In the genomic region with DNA sequence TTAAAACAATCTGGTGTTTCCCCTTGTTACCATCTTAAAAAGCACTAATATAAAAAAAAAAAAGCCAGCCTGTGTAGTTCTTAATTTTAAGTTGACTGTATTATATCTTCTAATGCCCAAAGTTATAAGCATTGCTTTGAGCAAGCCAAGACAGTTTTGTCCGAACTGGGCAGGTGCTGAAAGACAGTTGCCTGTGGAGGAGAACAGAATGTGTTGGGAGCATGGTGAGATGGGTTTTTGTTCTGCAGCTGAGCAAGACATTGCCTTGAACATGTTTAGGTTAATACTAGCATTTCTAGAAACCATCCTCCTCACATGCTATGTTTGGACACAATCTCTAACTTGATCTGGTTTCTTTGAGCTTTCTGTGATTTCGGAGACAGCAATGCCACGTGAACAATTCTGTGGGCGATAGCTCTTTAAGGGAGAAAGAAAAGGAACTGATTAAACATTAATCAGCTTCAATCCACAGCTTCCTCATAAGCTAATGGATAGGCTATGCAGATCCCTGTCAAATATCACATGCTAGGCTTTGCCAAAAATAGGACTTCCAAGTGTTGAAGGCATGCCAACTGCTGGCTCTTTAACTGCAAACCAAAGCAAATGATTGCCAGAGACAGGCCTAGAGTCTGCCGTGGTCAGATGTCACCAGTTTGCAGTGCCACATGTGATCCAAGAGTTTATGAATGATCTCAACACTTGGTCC, we compare ENCODE assay signal across 11 cellular contexts.
DNase-seq lines count a peak whose midpoint lies in the region; FAIRE-seq and TF ChIP-seq lines count a peak whose summit lies in the region.
"Had no signal": no experiment of that assay in that cellular context is flagged by ENCODE, and none has a peak within 500 bp of the region (broad histone marks: within the 10 kb centered on the region; RNA-seq: fewer than 3 reads in every experiment).

No MANE protein-coding gene starts in this region.

- no peak overlapping the region for H3K4me3 ChIP-seq in astrocyte (ENCODE audit: insufficient read depth, low read depth, low read length)
- H3K4me3 ChIP-seq in testis, result no peak overlapping the region
- no peak overlapping the region for H3K4me3 ChIP-seq in neural progenitor cell

- H3F3A ChIP-seq in neural progenitor cell (ENCODE audit: low read depth), result no peaks in the 10 kb centered on the region

- H3K9ac ChIP-seq in astrocyte (ENCODE audit: low read length), result no peak overlapping the region
- no peak overlapping the region for H3K9ac ChIP-seq in neural progenitor cell

- no peaks in the 10 kb centered on the region for H3K36me3 ChIP-seq in astrocyte (ENCODE audit: insufficient read depth, low read length)
- H3K36me3 ChIP-seq in testis (ENCODE audit: low read depth, missing control alignments), result no peaks in the 10 kb centered on the region
- H3K36me3 ChIP-seq in neural progenitor cell, result no peaks in the 10 kb centered on the region

- H3K27me3 Mint-ChIP-seq in astrocyte (ENCODE audit: low read depth, unreplicated experiment) (no peaks in the 10 kb centered on the region), neural progenitor cell (ENCODE audit: insufficient read depth, low read depth) (peaks cover 8% of the 10 kb centered on the region)

- H4K20me1 ChIP-seq in astrocyte (ENCODE audit: insufficient read depth, low read length), result no peaks in the 10 kb centered on the region
- H4K20me1 ChIP-seq in neural progenitor cell (ENCODE audit: low read depth), result no peaks in the 10 kb centered on the region

- H3K27ac ChIP-seq in astrocyte (ENCODE audit: low read depth, low read length) (no peak overlapping the region), testis (no peak overlapping the region), neural progenitor cell (no peak overlapping the region)

- WGBS in testis, 2 donors, result 56 to 58% methylated on average over 5 of the region's 5 CpGs

- no peaks in the 10 kb centered on the region for H3K79me2 ChIP-seq in astrocyte (ENCODE audit: insufficient read depth, low read length)
- no peaks in the 10 kb centered on the region for H3K79me2 ChIP-seq in neural progenitor cell (ENCODE audit: low read depth)

- H3K4me1 Mint-ChIP-seq in astrocyte (ENCODE audit: low read depth, unreplicated experiment), result no peaks in the 10 kb centered on the region
- H3K4me1 Mint-ChIP-seq in neural progenitor cell, result peaks cover 30% of the 10 kb centered on the region

- no peak for TF ChIP-seq POLR2A in testis (IDR thresholded peaks at IDR 0.05)

- H3K27me3 ChIP-seq in astrocyte (ENCODE audit: insufficient read depth, low read length) (no peaks in the 10 kb centered on the region), testis (no peaks in the 10 kb centered on the region), neural progenitor cell (no peaks in the 10 kb centered on the region)

- no peak overlapping the region for H3K27ac Mint-ChIP-seq in astrocyte (ENCODE audit: unreplicated experiment)
- no peak overlapping the region for H3K27ac Mint-ChIP-seq in neural progenitor cell

- H2AFZ ChIP-seq in astrocyte (ENCODE audit: low read depth, low read length), result no peak overlapping the region
- no peak overlapping the region for H2AFZ ChIP-seq in neural progenitor cell (replicated peaks)

- peak; percentile 9 for DNase-seq in NCI-H1105 treated with DMSO at 0.1 percent for 48 hours (lab: John Stamatoyannopoulos, UW)
- no peak for DNase-seq in NCI-H1105 (lab: John Stamatoyannopoulos, UW)
- peak; percentile 2 for DNase-seq in astrocyte (ENCODE audit: low read depth)
- peak; percentile 18 for DNase-seq in testis
- no peak for DNase-seq in neural progenitor cell (ENCODE audit: low spot score)
- DNase-seq in DMS114 treated with DMSO at 0.1 percent for 48 hours (lab: John Stamatoyannopoulos, UW; ENCODE audit: unreplicated experiment), result no peak
- DNase-seq in HTR-8/SVneo (ENCODE audit: insufficient read length, low spot score), result no peak
- DNase-seq: activated CD4-positive, alpha-beta T cell treated with anti-CD3 and anti-CD28 coated beads for 1 hour; activated T-cell treated with anti-CD3 and anti-CD28 coated beads, Interleukin-2, amount 50 U/mL, for 48 hours; islet precursor cell had no signal

- FAIRE-seq in astrocyte (lab: Jason Lieb, UNC), result no peak
- peak; percentile 100 for FAIRE-seq in islet of Langerhans (lab: Jason Lieb, UNC)
- no peak for FAIRE-seq in HTR-8/SVneo (lab: Jason Lieb, UNC)

- H3K36me3 Mint-ChIP-seq in astrocyte (ENCODE audit: low read depth, unreplicated experiment) (no peaks in the 10 kb centered on the region), neural progenitor cell (peaks cover 8% of the 10 kb centered on the region)

- H3K4me2 ChIP-seq in astrocyte (ENCODE audit: low read length) (no peak overlapping the region), neural progenitor cell (no peak overlapping the region)

- intact Hi-C loops in testis (cut with DNase I; ENCODE audit: low total_unique reads), result no loop called here

- H3K4me1 ChIP-seq in astrocyte (ENCODE audit: insufficient read depth, low read length) (no peaks in the 10 kb centered on the region), testis (peaks cover 6% of the 10 kb centered on the region), neural progenitor cell (no peaks in the 10 kb centered on the region)

- H3K4me3 Mint-ChIP-seq in astrocyte (ENCODE audit: unreplicated experiment), result no peak overlapping the region
- no peak overlapping the region for H3K4me3 Mint-ChIP-seq in neural progenitor cell

- TF ChIP-seq CTCF in astrocyte (IDR thresholded peaks at IDR 0.05; ENCODE audit: insufficient read depth, low read depth, low read length) (no peak), testis (IDR thresholded peaks at IDR 0.05) (no peak), neural progenitor cell (IDR thresholded peaks at IDR 0.05) (no peak)

- no peaks in the 10 kb centered on the region for H3K9me3 Mint-ChIP-seq in astrocyte (ENCODE audit: unreplicated experiment)
- H3K9me3 Mint-ChIP-seq in neural progenitor cell, result peaks cover 4% of the 10 kb centered on the region

- H3K9me3 ChIP-seq in astrocyte (ENCODE audit: insufficient read depth, low read depth, low read length), result no peaks in the 10 kb centered on the region
- no peaks in the 10 kb centered on the region for H3K9me3 ChIP-seq in testis
- H3K9me3 ChIP-seq in neural progenitor cell (ENCODE audit: low read depth), result no peaks in the 10 kb centered on the region

Comparison
In these comparisons a context has a peak if more than half of its experiments do, and no peak if none do; other contexts are left out.
1. DNase-seq: peak in NCI-H1105 treated with DMSO at 0.1 percent for 48 hours (single experiment), astrocyte (single experiment) and testis (single experiment); none in NCI-H1105 (single experiment), neural progenitor cell (single experiment), DMS114 treated with DMSO at 0.1 percent for 48 hours (single experiment) and HTR-8/SVneo (single experiment).